8 cellular contexts compared by ENCODE assay signal in the genomic region with DNA sequence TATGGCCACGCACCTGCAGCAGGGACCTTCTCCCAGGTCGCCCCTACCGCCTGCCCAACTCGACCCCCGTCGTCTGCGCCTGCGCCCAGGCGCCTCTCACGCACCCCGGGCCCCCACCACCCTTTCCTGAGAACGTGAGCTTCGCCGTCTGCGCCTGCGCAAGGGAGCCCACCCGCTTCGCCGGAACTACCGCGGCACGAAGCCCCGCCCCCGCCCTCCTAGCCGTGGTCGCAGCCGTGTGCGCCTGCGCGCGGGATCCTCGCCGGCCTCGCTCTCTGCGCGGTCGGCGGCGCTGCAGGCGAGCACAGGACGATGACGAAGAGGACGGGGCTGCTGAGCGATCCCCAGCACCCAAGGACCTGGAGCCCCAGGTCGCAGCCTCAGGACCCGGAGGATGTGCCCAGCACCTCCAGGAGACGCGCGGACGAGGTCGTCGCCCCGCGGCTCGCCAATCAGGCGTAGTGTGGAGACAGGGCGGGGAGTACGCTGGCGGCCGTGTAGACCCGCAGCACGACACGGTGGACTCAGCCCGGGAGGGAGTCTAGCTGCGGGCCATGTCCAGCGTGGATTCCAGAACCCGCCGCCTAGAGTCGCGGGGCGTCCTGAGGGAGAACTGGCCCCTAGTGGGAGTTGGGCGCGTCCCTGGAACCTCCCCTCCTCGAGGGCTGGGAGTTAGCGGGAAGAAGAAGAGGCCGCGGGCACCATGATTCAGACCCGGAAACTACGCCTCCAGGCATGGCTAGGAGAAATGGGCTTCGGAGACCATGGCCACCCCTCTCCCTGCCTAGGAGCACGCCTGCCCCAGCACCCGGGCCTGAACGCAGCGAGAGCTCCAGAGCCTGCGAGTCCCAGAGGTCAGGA.
DNase-seq lines count a peak whose midpoint lies in the region; ATAC-seq and TF ChIP-seq lines count a peak whose summit lies in the region.

No MANE protein-coding gene starts in this region.

- peak; percentile 40 to 46 (median 44) for DNase-seq in activated CD8-positive, alpha-beta memory T cell treated with anti-CD3 and anti-CD28 coated beads for 48 hours (ENCODE audit: low read depth in 2 of 3, low spot score in 2 of 3)
- peak; percentile 45 for DNase-seq in effector CD8-positive, alpha-beta T cell (lab: John Stamatoyannopoulos, UW)
- DNase-seq in middle frontal gyrus (ENCODE audit: extremely low spot score, low spot score) (peak; percentile 59), NK-92 (lab: John Stamatoyannopoulos, UW; ENCODE audit: unreplicated experiment) (no peak), nephron progenitor cell (no peak)
- DNase-seq in stimulated activated CD8-positive, alpha-beta memory T cell treated with anti-CD3 and anti-CD28 coated beads, Interleukin-4, amount 100 ng/mL, for 1 hour (ENCODE audit: low read depth in 2 of 2, low spot score in 1 of 2): peak; percentile 29 to 51

- no peak for TF ChIP-seq CTCF in nephron progenitor cell (IDR thresholded peaks at IDR 0.05)

- H3K36me3 Mint-ChIP-seq in nephron progenitor cell (ENCODE audit: low read depth): no peaks in the 10 kb centered on the region

- peaks cover 12% of the 10 kb centered on the region for H3K27me3 Mint-ChIP-seq in nephron progenitor cell (ENCODE audit: low read depth, poor library complexity)

- H3K4me3 Mint-ChIP-seq in nephron progenitor cell: no peak overlapping the region

- no peak overlapping the region for H3K27ac Mint-ChIP-seq in nephron progenitor cell

- H3K4me1 Mint-ChIP-seq in nephron progenitor cell: no peaks in the 10 kb centered on the region

- ATAC-seq in HG02981 (IDR thresholded peaks at IDR 0.05; ENCODE audit: unreplicated experiment): peak; percentile 49
- ATAC-seq in GM18868 (IDR thresholded peaks at IDR 0.05; ENCODE audit: unreplicated experiment): no peak

- peaks cover 10% of the 10 kb centered on the region for H3K9me3 Mint-ChIP-seq in nephron progenitor cell

Comparison
In these comparisons a context has a peak if more than half of its experiments do, and no peak if none do; other contexts are left out.
1. DNase-seq: peak in activated CD8-positive, alpha-beta memory T cell treated with anti-CD3 and anti-CD28 coated beads for 48 hours (3 of 3), effector CD8-positive, alpha-beta T cell (single experiment), middle frontal gyrus (single experiment) and stimulated activated CD8-positive, alpha-beta memory T cell treated with anti-CD3 and anti-CD28 coated beads, Interleukin-4, amount 100 ng/mL, for 1 hour (2 of 2); none in NK-92 (single experiment) and nephron progenitor cell (single experiment).